24 cellular contexts compared by ENCODE assay signal in genomic region chr5:146697211-146697610, GRCh38.
A peak's percentile ranks its signal among the peaks of the same experiment; 100 is the strongest.
DNase-seq lines count a peak whose midpoint lies in the region; FAIRE-seq and TF ChIP-seq lines count a peak whose summit lies in the region.
"Had no signal": no experiment of that assay in that cellular context is flagged by ENCODE, and none has a peak within 500 bp of the region (broad histone marks: within the 10 kb centered on the region; RNA-seq: fewer than 3 reads in every experiment).

No MANE protein-coding gene starts in this region.

- H3K27ac ChIP-seq in neural cell (ENCODE audit: low read length) (peak overlapping the region; percentile 7), brain microvascular endothelial cell (no peak overlapping the region)
- no peak overlapping the region for H3K27ac ChIP-seq in CD8-positive, alpha-beta memory T cell (ENCODE audit: low read depth, low read length)
- H3K27ac ChIP-seq: 22Rv1, BLaER1, C4-2B, GM23248 had no signal

- peak; percentile 94 for FAIRE-seq in D721Med (lab: Jason Lieb, UNC)
- peak; percentile 69 for FAIRE-seq in islet of Langerhans (lab: Jason Lieb, UNC)
- FAIRE-seq: A204.1, G401.6, GM19239, H1 had no signal

- H3K79me2 ChIP-seq in neural cell (replicated peaks; ENCODE audit: insufficient read depth, low read length) = no peaks in the 10 kb centered on the region

- CTCF ChIA-PET in CD8-positive, alpha-beta memory T cell (lab: Charles Lee) = no interaction called here

- no peak for TF ChIP-seq RAD21 in neural cell (conservative IDR thresholded peaks at IDR 0.05)

- H3K9me3 ChIP-seq in neural cell (ENCODE audit: low read length) = no peaks in the 10 kb centered on the region
- H3K9me3 ChIP-seq in CD8-positive, alpha-beta memory T cell (ENCODE audit: low read length) = no peaks in the 10 kb centered on the region
- H3K9me3 ChIP-seq: BLaER1 had no signal

- H3K4me1 ChIP-seq in CD8-positive, alpha-beta memory T cell (ENCODE audit: insufficient read depth, low read length) = no peaks in the 10 kb centered on the region
- H3K4me1 ChIP-seq: BLaER1 had no signal

- H3K27me3 ChIP-seq in neural cell (ENCODE audit: insufficient read depth, low read depth, low read length) = no peaks in the 10 kb centered on the region
- no peaks in the 10 kb centered on the region for H3K27me3 ChIP-seq in CD8-positive, alpha-beta memory T cell (ENCODE audit: insufficient read depth, low read length, poor library complexity, severe bottlenecking)
- H3K27me3 ChIP-seq in brain microvascular endothelial cell (replicated peaks) = no peaks in the 10 kb centered on the region
- H3K27me3 ChIP-seq: BLaER1 had no signal

- TF ChIP-seq CTCF in D721Med (IDR thresholded peaks at IDR 0.05; ENCODE audit: insufficient read depth, missing control alignments) (no peak), neural cell (IDR thresholded peaks at IDR 0.05; ENCODE audit: poor library complexity, severe bottlenecking) (no peak), brain microvascular endothelial cell (IDR thresholded peaks at IDR 0.05; ENCODE audit: low read depth, low read length, missing control alignments) (no peak)

- H3K9me3 Mint-ChIP-seq in CD8-positive, alpha-beta memory T cell = no peaks in the 10 kb centered on the region
- H3K9me3 Mint-ChIP-seq: CD4-positive, alpha-beta T cell had no signal

- H3K9me2 ChIP-seq in neural cell (ENCODE audit: insufficient read depth, low read length) = no peaks in the 10 kb centered on the region

- DNase-seq in D721Med (ENCODE audit: insufficient read length, low spot score) (no peak), NCI-H69 (lab: John Stamatoyannopoulos, UW) (peak; percentile 67), cerebellar cortex (ENCODE audit: low spot score) (no peak), T1000 (lab: John Stamatoyannopoulos, UW) (no peak), brain microvascular endothelial cell (no peak)
- no peak for DNase-seq in CD8-positive, alpha-beta memory T cell
- DNase-seq: Calu3; CD4-positive, alpha-beta T cell; COR-L47; DMS153; DND-41; GM23248; H7; HCEC 1CT had no signal

- H3F3A ChIP-seq in neural cell (ENCODE audit: insufficient read depth, low read length, poor library complexity, severe bottlenecking) = peaks cover 12% of the 10 kb centered on the region

- TF ChIP-seq EP300 in neural cell (conservative IDR thresholded peaks at IDR 0.05; ENCODE audit: poor library complexity, severe bottlenecking) = no peak

- no peaks in the 10 kb centered on the region for H3K27me3 Mint-ChIP-seq in CD8-positive, alpha-beta memory T cell
- H3K27me3 Mint-ChIP-seq: B cell; CD4-positive, alpha-beta T cell had no signal

- POLR2A ChIA-PET in CD8-positive, alpha-beta memory T cell (lab: Charles Lee) = no interaction called here

- H2AFZ ChIP-seq in neural cell (ENCODE audit: low read depth, low read length) = no peak overlapping the region
- H2AFZ ChIP-seq: GM23248 had no signal

- peaks cover 8 to 49% (median 18%) of the 10 kb centered on the region in 3 donors for H3K36me3 Mint-ChIP-seq in CD8-positive, alpha-beta memory T cell

- H3K36me3 ChIP-seq in neural cell (ENCODE audit: insufficient read depth, low read length) = no peaks in the 10 kb centered on the region
- H3K36me3 ChIP-seq in CD8-positive, alpha-beta memory T cell (ENCODE audit: insufficient read depth, low read length) = no peaks in the 10 kb centered on the region
- no peaks in the 10 kb centered on the region for H3K36me3 ChIP-seq in brain microvascular endothelial cell (replicated peaks)
- H3K36me3 ChIP-seq: BLaER1 had no signal

- no peak overlapping the region for H3K4me2 ChIP-seq in neural cell (ENCODE audit: low read length)
- H3K4me2 ChIP-seq: BLaER1 had no signal

- H3K4me1 Mint-ChIP-seq in CD8-positive, alpha-beta memory T cell = peaks cover 1 to 15% (median 9%) of the 10 kb centered on the region in 3 donors
- H3K4me1 Mint-ChIP-seq: B cell had no signal

- H4K20me1 ChIP-seq in neural cell (ENCODE audit: insufficient read depth) = no peaks in the 10 kb centered on the region
- H4K20me1 ChIP-seq: BLaER1 had no signal

- in situ Hi-C loops in brain microvascular endothelial cell (cut with HindIII; ENCODE audit: low pct_ligation_motif_present, low sequenced_read_pairs) = no loop called here

- H3K4me3 Mint-ChIP-seq in CD8-positive, alpha-beta memory T cell = no peak overlapping the region
- H3K4me3 Mint-ChIP-seq: B cell; CD4-positive, alpha-beta T cell had no signal

- H3K4me3 ChIP-seq in neural cell (ENCODE audit: low read length) (no peak overlapping the region), brain microvascular endothelial cell (ENCODE audit: low read depth, low read length) (no peak overlapping the region)
- H3K4me3 ChIP-seq in CD8-positive, alpha-beta memory T cell (ENCODE audit: low read length) = no peak overlapping the region
- H3K4me3 ChIP-seq: BLaER1, GM23248 had no signal

- H3K9ac ChIP-seq in neural cell (ENCODE audit: low read length) = no peak overlapping the region
- H3K9ac ChIP-seq: BLaER1, GM23248 had no signal

- H3K27ac Mint-ChIP-seq in CD8-positive, alpha-beta memory T cell = no peak overlapping the region
- H3K27ac Mint-ChIP-seq: B cell; CD4-positive, alpha-beta T cell had no signal

TF ChIP-seq in neural cell, 6 proteins besides CTCF, POLR2A, EP300 and RAD21:
- TF ChIP-seq MXI1 (conservative IDR thresholded peaks at IDR 0.05; ENCODE audit: poor library complexity, severe bottlenecking) = no peak
- no peak for TF ChIP-seq EZH2 (IDR thresholded peaks at IDR 0.05; ENCODE audit: borderline replicate concordance, insufficient read depth, low read length, poor library complexity, severe bottlenecking)
- no peak for TF ChIP-seq POLR2AphosphoS5 (IDR thresholded peaks at IDR 0.05)
- no peak for TF ChIP-seq SMC3 (conservative IDR thresholded peaks at IDR 0.05; ENCODE audit: poor library complexity)
- TF ChIP-seq TAF1 (IDR thresholded peaks at IDR 0.05; ENCODE audit: low read depth) = no peak
- no peak for TF ChIP-seq REST (IDR thresholded peaks at IDR 0.05; ENCODE audit: borderline replicate concordance)
TF ChIP-seq in neural cell: peak in this region for 0.
